ENCODE assay signal across 33 cellular contexts in genomic region chr14:38856798-38857197, GRCh38.
"Had no signal": no experiment of that assay in that cellular context is flagged by ENCODE, and none has a peak within 500 bp of the region (broad histone marks: within the 10 kb centered on the region; RNA-seq: fewer than 3 reads in every experiment).

No MANE protein-coding gene starts in this region.

- ATAC-seq: activated naive CD4-positive, alpha-beta T cell treated with anti-CD3 and anti-CD28 coated beads, Interleukin-2, amount 50 U/mL, for 72 hours; activated naive CD8-positive, alpha-beta T cell treated with anti-CD3 and anti-CD28 coated beads, Interleukin-2, amount 50 U/mL, for 24 hours; activated T-cell treated with anti-CD3 and anti-CD28 coated beads, Interleukin-2, amount 50 U/mL, for 4 hours; activated T-cell treated with anti-CD3 and anti-CD28 coated beads, Interleukin-2, amount 50 U/mL, for 72 hours; activated T-helper 17 cell treated with anti-CD3 and anti-CD28 coated beads, Interleukin-2, amount 50 U/mL, for 72 hours; body of pancreas had no signal

- H3K4me3 ChIP-seq: adrenal gland, ascending aorta, body of pancreas, breast epithelium, cardiac muscle cell had no signal

- DNase-seq: activated effector memory CD4-positive, alpha-beta T cell treated with anti-CD3 and anti-CD28 coated beads, Interleukin-2, amount 50 U/mL, for 16 hours; activated effector memory CD4-positive, alpha-beta T cell treated with Interleukin-2 at 50 U/mL for 16 hours; activated gamma-delta T cell; activated gamma-delta T cell treated with Interleukin-2 at 50 U/mL for 16 hours; activated naive CD4-positive, alpha-beta T cell; activated naive CD4-positive, alpha-beta T cell treated with anti-CD3 and anti-CD28 coated beads for 36 hours; activated naive CD4-positive, alpha-beta T cell treated with anti-CD3 and anti-CD28 coated beads, Interleukin-2, amount 10 ng/mL, durations not matched to agents 7 days and 5 days; activated naive CD4-positive, alpha-beta T cell treated with anti-CD3 and anti-CD28 coated beads, Interleukin-2, amount 50 U/mL, for 16 hours; activated naive CD4-positive, alpha-beta T cell treated with Interleukin-2 at 50 U/mL for 16 hours; activated naive CD8-positive, alpha-beta T cell treated with anti-CD3 and anti-CD28 coated beads for 36 hours; activated naive CD8-positive, alpha-beta T cell treated with anti-CD3 and anti-CD28 coated beads, Interleukin-2, amount 10 ng/mL, durations not matched to agents 7 days and 5 days; activated naive CD8-positive, alpha-beta T cell treated with anti-CD3 and anti-CD28 coated beads, Interleukin-2, amount 50 U/mL, for 24 hours; activated T-cell treated with anti-CD3 and anti-CD28 coated beads, Interleukin-2, amount 50 U/mL, for 24 hours; activated T-cell treated with anti-CD3 and anti-CD28 coated beads, Interleukin-2, amount 50 U/mL, for 4 hours; activated T-cell treated with anti-CD3 and anti-CD28 coated beads, Interleukin-2, amount 50 U/mL, for 48 hours; activated T-cell treated with anti-CD3 and anti-CD28 coated beads, Interleukin-2, amount 50 U/mL, for 72 hours; adrenal gland; amniotic stem cell; amygdala; anterior cingulate cortex; aorta; body of pancreas; brain microvascular endothelial cell; caudate nucleus; central memory CD4-positive, alpha-beta T cell; cerebellar nuclear complex had no signal

- H3K36me3 ChIP-seq: adrenal gland, ascending aorta, brain microvascular endothelial cell, breast epithelium, cardiac muscle cell had no signal

- H3K9me3 ChIP-seq: adrenal gland, body of pancreas, breast epithelium had no signal

- H3K27ac ChIP-seq: adrenal gland, ascending aorta, body of pancreas, brain microvascular endothelial cell, breast epithelium, cardiac muscle cell had no signal

- H3K27me3 ChIP-seq: adrenal gland, ascending aorta, body of pancreas, brain microvascular endothelial cell, breast epithelium, cardiac muscle cell had no signal

- FAIRE-seq: astrocyte, bronchial epithelial cell had no signal

- H3K4me1 ChIP-seq: adrenal gland, ascending aorta, body of pancreas, breast epithelium had no signal
